ENCODE assay signal across 8 cellular contexts in the genomic region with DNA sequence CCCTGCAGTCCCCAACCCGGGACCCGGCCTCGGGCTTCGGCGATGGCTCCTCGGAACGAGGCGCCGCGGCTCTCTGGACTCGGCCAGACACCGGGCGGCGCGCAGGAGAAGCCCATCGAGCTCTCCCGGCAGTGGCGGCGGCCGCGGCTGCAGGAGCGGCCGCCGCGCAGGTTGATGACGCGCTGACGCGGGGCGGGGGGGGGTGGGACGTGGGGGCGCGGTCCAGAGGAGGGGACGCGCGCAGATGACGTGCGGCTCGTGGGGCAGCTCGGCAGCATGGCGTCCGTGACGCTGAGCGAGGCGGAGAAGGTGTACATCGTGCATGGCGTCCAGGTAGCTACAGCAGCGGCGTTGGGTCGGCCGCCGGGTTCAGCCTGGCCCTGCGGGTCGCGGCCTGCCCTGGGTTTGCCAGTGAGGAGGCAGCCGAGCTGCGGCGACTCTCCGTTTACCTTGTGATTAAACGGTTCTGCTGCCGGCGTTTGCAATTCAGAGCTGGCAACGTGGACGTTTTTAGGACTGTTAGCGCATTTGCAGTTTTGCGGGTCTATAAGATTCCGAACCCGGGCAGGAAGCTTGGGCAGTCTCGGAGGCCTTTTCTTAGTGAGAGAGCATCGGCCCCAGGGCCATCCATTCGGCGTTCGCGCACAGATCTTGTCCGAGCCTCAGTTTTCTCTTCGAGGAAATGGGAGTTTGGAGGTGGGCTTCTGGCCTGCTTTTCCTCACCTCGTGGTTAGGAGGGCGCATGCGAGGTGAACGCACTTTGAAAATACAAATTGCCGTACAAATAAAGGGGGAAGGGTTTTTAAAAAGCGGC. TPM values are rescaled to one million over a fixed set of nuclear protein-coding genes. Genes with fewer than 3 reads are reported as not detected.
DNase-seq lines count a peak whose midpoint lies in the region; ATAC-seq, FAIRE-seq and TF ChIP-seq lines count a peak whose summit lies in the region.

A gene (plus strand): TSS at position 243 of the 814 bp plus-strand sequence. CDS start 34 bp downstream, at position 277.
A gene with protein sequence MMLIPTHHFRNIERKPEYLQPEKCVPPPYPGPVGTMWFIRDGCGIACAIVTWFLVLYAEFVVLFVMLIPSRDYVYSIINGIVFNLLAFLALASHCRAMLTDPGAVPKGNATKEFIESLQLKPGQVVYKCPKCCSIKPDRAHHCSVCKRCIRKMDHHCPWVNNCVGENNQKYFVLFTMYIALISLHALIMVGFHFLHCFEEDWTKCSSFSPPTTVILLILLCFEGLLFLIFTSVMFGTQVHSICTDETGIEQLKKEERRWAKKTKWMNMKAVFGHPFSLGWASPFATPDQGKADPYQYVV (minus strand): TSS at position 173 of the 814 bp plus-strand sequence. CDS start 16,738 bp downstream, outside the sequence.

- peak within 1 kb of the TSS; percentile 99 for H3K4me3 Mint-ChIP-seq in activated naive CD8-positive, alpha-beta T cell treated with anti-CD3 and anti-CD28 coated beads for 36 hours

- H3K9ac ChIP-seq in MM.1S (ENCODE audit: low read length) (peak within 1 kb of the TSS; percentile 97), SU-DHL-6 (ENCODE audit: low read length) (peak within 1 kb of the TSS; percentile 87)

- H3K27ac ChIP-seq in MM.1S (ENCODE audit: low read length) (peak within 1 kb of the TSS; percentile 67; the same call in 1 of the 2 replicates), SU-DHL-6 (ENCODE audit: low read depth, low read length) (peak within 1 kb of the TSS; percentile 36; the same call in 1 of the 2 replicates), pancreas (peak within 1 kb of the TSS; percentile 64 to 80 (median 70)), thymus (ENCODE audit: low read depth) (peak within 1 kb of the TSS; percentile 88)

- H3K9me2 ChIP-seq in MM.1S (replicated peaks; ENCODE audit: insufficient read depth, low read length) (no peaks in the 10 kb centered on the region), SU-DHL-6 (replicated peaks; ENCODE audit: insufficient read depth, low read length) (no peaks in the 10 kb centered on the region)

- DNase-seq in HAP-1 (ENCODE audit: low spot score in 2 of 2): peak; percentile 78 to 85
- peak; percentile 87 for DNase-seq in MM.1S
- DNase-seq in activated naive CD8-positive, alpha-beta T cell treated with anti-CD3 and anti-CD28 coated beads for 36 hours: peak; percentile 84
- DNase-seq in head of caudate nucleus: peak; percentile 68 to 94 (median 88)
- peak; percentile 79 to 94 (median 86) for DNase-seq in pancreas

- ATAC-seq in pancreas: peak; percentile 91 to 96 (median 94)

- H3K4me2 ChIP-seq in MM.1S (ENCODE audit: low read depth, low read length) (peak within 1 kb of the TSS; percentile 81), SU-DHL-6 (ENCODE audit: low read depth, low read length, poor library complexity, severe bottlenecking) (peak within 1 kb of the TSS; percentile 87)

- H3K9me3 ChIP-seq in HAP-1 (no peaks in the 10 kb centered on the region), MM.1S (replicated peaks; ENCODE audit: insufficient read depth, low read length) (no peaks in the 10 kb centered on the region), SU-DHL-6 (ENCODE audit: insufficient read depth, low read length) (no peaks in the 10 kb centered on the region), pancreas (no peaks in the 10 kb centered on the region), thymus (ENCODE audit: control insufficient read depth) (no peaks in the 10 kb centered on the region)

- TF ChIP-seq CTCF in MM.1S (IDR thresholded peaks at IDR 0.05; ENCODE audit: low read length) (no peak), SU-DHL-6 (IDR thresholded peaks at IDR 0.05; ENCODE audit: insufficient read depth, low read length, poor library complexity, severe bottlenecking) (no peak), pancreas (IDR thresholded peaks at IDR 0.05) (no peak)

- no peak for FAIRE-seq in pancreas (lab: Jason Lieb, UNC)

- H3K9me3 Mint-ChIP-seq in activated naive CD8-positive, alpha-beta T cell treated with anti-CD3 and anti-CD28 coated beads for 36 hours: no peaks in the 10 kb centered on the region

- peak within 1 kb of the TSS; percentile 89 for H2AFZ ChIP-seq in MM.1S (ENCODE audit: low read length)
- H2AFZ ChIP-seq in SU-DHL-6 (ENCODE audit: low read depth, low read length, severe bottlenecking): peak within 1 kb of the TSS; percentile 82

- H4K20me1 ChIP-seq in MM.1S (ENCODE audit: insufficient read depth, low read length) (no peaks in the 10 kb centered on the region), SU-DHL-6 (ENCODE audit: low read depth, low read length) (no peaks in the 10 kb centered on the region; the same call in 1 of the 2 replicates)

- H3K79me2 ChIP-seq in MM.1S (ENCODE audit: low read length): peaks cover 86% of the 10 kb centered on the region
- H3K79me2 ChIP-seq in SU-DHL-6 (ENCODE audit: insufficient read depth, low read length): peaks cover 77% of the 10 kb centered on the region

- H3K4me3 ChIP-seq in GM08714 (ENCODE audit: low read length): peak within 1 kb of the TSS; percentile 96
- H3K4me3 ChIP-seq in HAP-1: peak within 1 kb of the TSS; percentile 99
- peak within 1 kb of the TSS; percentile 85 for H3K4me3 ChIP-seq in MM.1S (ENCODE audit: low read length)
- peak within 1 kb of the TSS; percentile 93 for H3K4me3 ChIP-seq in SU-DHL-6 (ENCODE audit: insufficient read depth, low read length, poor library complexity, severe bottlenecking)
- peak within 1 kb of the TSS; percentile 71 to 95 (median 86) for H3K4me3 ChIP-seq in pancreas
- peak within 1 kb of the TSS; percentile 99 for H3K4me3 ChIP-seq in thymus (ENCODE audit: low read length)

- H3F3A ChIP-seq in MM.1S (ENCODE audit: insufficient read depth, low read length) (no peaks in the 10 kb centered on the region), SU-DHL-6 (ENCODE audit: insufficient read depth) (no peaks in the 10 kb centered on the region)

- H3K4me1 Mint-ChIP-seq in activated naive CD8-positive, alpha-beta T cell treated with anti-CD3 and anti-CD28 coated beads for 36 hours: peaks cover 51% of the 10 kb centered on the region

- no peaks in the 10 kb centered on the region for H3K27me3 Mint-ChIP-seq in activated naive CD8-positive, alpha-beta T cell treated with anti-CD3 and anti-CD28 coated beads for 36 hours

- peaks cover 6% of the 10 kb centered on the region for H3K4me1 ChIP-seq in HAP-1
- peaks cover 14% of the 10 kb centered on the region for H3K4me1 ChIP-seq in MM.1S (ENCODE audit: low read length)
- peaks cover 13 to 32% (median 16%) of the 10 kb centered on the region in 3 donors for H3K4me1 ChIP-seq in pancreas
- peaks cover 18% of the 10 kb centered on the region for H3K4me1 ChIP-seq in thymus (ENCODE audit: control insufficient read depth, insufficient read depth, low read length)

- H3K36me3 ChIP-seq in HAP-1 (replicated peaks): peaks cover 3% of the 10 kb centered on the region; the same call in 1 of the 2 replicates
- H3K36me3 ChIP-seq in MM.1S (replicated peaks; ENCODE audit: insufficient read depth, low read length): no peaks in the 10 kb centered on the region
- H3K36me3 ChIP-seq in SU-DHL-6 (ENCODE audit: low read length): no peaks in the 10 kb centered on the region
- no peaks in the 10 kb centered on the region for H3K36me3 ChIP-seq in pancreas
- no peaks in the 10 kb centered on the region for H3K36me3 ChIP-seq in thymus (ENCODE audit: control insufficient read depth, insufficient read depth)

- peaks cover 29% of the 10 kb centered on the region for H3K36me3 Mint-ChIP-seq in activated naive CD8-positive, alpha-beta T cell treated with anti-CD3 and anti-CD28 coated beads for 36 hours

- in situ Hi-C loops in HAP-1 (cut with MboI; ENCODE audit: low sequenced_read_pairs): no loop called here

- H3K27me3 ChIP-seq in HAP-1 (ENCODE audit: low read depth) (no peaks in the 10 kb centered on the region), MM.1S (replicated peaks; ENCODE audit: insufficient read depth, low read length) (no peaks in the 10 kb centered on the region), SU-DHL-6 (ENCODE audit: low read length) (no peaks in the 10 kb centered on the region), pancreas (no peaks in the 10 kb centered on the region), thymus (ENCODE audit: control insufficient read depth, insufficient read depth) (no peaks in the 10 kb centered on the region)

- intact Hi-C loops in head of caudate nucleus (cut with DNase I) (loop anchor here (5.0 kb wide), 1 partner anchor 114 kb away; a partner anchor contains a TSS), pancreas (cut with DNase I) (no loop called here)

- peak within 1 kb of the TSS; percentile 96 for H3K27ac Mint-ChIP-seq in activated naive CD8-positive, alpha-beta T cell treated with anti-CD3 and anti-CD28 coated beads for 36 hours

- 0% methylated on average over 78 to 82 of the region's 82 CpGs for WGBS in pancreas, 2 donors
- under 1% methylated on average over 82 of the region's 82 CpGs for WGBS in thymus

RNA-seq across cellular contexts. Expression of the first gene that starts in this region (rescaled TPM):
- total RNA-seq in activated naive CD8-positive, alpha-beta T cell treated with anti-CD3 and anti-CD28 coated beads for 36 hours: 10 to 100 TPM; 91.6 to 92.0 TPM
- total RNA-seq in pancreas: 10 to 100 TPM in 5 of 6 donors, 1 to 10 TPM in 1; 9.2 to 18.0 (median 13.0) TPM
- 10 to 100 TPM; 18.8 to 21.8 TPM for polyA plus RNA-seq in pancreas
- 39.2 TPM for polyA plus RNA-seq in thymus

RNA-seq across cellular contexts. Expression of the second gene that starts in this region (rescaled TPM):
- total RNA-seq in activated naive CD8-positive, alpha-beta T cell treated with anti-CD3 and anti-CD28 coated beads for 36 hours: 10 to 100 TPM; 39.1 to 39.5 TPM
- 10 to 100 TPM; 16.1 to 28.3 (median 20.8) TPM for total RNA-seq in pancreas
- polyA plus RNA-seq in pancreas (10 to 100 TPM; 11.4 to 15.9 TPM), thymus (24.3 TPM)

Comparison
In these comparisons a context has a peak if more than half of its experiments do, and no peak if none do; other contexts are left out.
1. Peak in every context shown above with its lines: DNase-seq, ATAC-seq, H3K4me3 ChIP-seq and H3K27ac ChIP-seq.
2. RNA of the first gene that starts in this region (total RNA-seq): 91.6 to 92.0 TPM in activated naive CD8-positive, alpha-beta T cell treated with anti-CD3 and anti-CD28 coated beads for 36 hours; 9.2 to 18.0 TPM in pancreas; every median in the first group is over 4 times any median in the second.
3. H3K27ac ChIP-seq: peak in every context shown above with its lines; median percentile 88 in thymus; 70 in pancreas; 67 in MM.1S; 36 in SU-DHL-6.